Comparison of ENCODE assay signal across 1 cellular context in genomic region chr11:11608783-11609232, GRCh38.
TF ChIP-seq lines count a peak whose summit lies in the region.

No MANE protein-coding gene starts in this region.

TF ChIP-seq in WTC11, 78 proteins besides CTCF, POLR2A, EP300 and RAD21 (continued from another document):
- TF ChIP-seq ATF3 (CRISPR knock-in tag; conservative IDR thresholded peaks at IDR 0.05) (no peak), FOXK1 (CRISPR knock-in tag; IDR thresholded peaks at IDR 0.05) (no peak), E2F5 (CRISPR knock-in tag; IDR thresholded peaks at IDR 0.05) (no peak), ZNF671 (CRISPR knock-in tag; IDR thresholded peaks at IDR 0.05) (no peak), ERG (CRISPR knock-in tag; IDR thresholded peaks at IDR 0.05) (no peak), TEAD1 (CRISPR knock-in tag; IDR thresholded peaks at IDR 0.05) (no peak), OVOL2 (CRISPR knock-in tag; IDR thresholded peaks at IDR 0.05; ENCODE audit: borderline replicate concordance) (no peak), RELA (CRISPR knock-in tag; IDR thresholded peaks at IDR 0.05; ENCODE audit: borderline replicate concordance) (no peak), MAX (CRISPR knock-in tag; IDR thresholded peaks at IDR 0.05) (no peak)
